13 cellular contexts compared by ENCODE assay signal in the genomic region with DNA sequence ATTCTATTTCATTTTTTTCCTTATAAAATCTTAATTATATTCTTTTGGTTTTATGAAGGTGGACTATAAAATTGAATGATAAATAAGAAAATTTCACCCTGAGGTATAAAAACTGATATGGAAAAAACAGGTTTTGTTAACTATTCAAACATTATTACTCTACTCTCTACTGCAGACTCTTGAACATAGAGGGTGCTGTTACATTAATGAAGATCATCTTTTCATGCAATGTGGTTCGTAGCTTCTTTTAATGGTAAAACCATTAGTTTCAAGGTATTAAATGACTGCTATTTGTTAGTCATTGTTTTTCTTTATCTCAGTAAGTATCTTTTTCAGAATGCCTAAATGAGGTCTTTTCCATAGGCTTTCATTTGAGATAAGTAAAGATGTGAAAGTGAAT.
A peak's percentile ranks its signal among the peaks of the same experiment; 100 is the strongest.
DNase-seq lines count a peak whose midpoint lies in the region; TF ChIP-seq lines count a peak whose summit lies in the region.
"Had no signal": no experiment of that assay in that cellular context is flagged by ENCODE, and none has a peak within 500 bp of the region (broad histone marks: within the 10 kb centered on the region; RNA-seq: fewer than 3 reads in every experiment).

No MANE protein-coding gene starts in this region.

- no peak for TF ChIP-seq EP300 in Ishikawa (IDR thresholded peaks at IDR 0.05; ENCODE audit: borderline replicate concordance)
- no peak for TF ChIP-seq EP300 in suprapubic skin (IDR thresholded peaks at IDR 0.05)

- H3K4me1 ChIP-seq in suprapubic skin (no peaks in the 10 kb centered on the region), uterus (no peaks in the 10 kb centered on the region)

- H3K9me3 ChIP-seq in suprapubic skin, result no peaks in the 10 kb centered on the region
- no peaks in the 10 kb centered on the region for H3K9me3 ChIP-seq in uterus
- H3K9me3 ChIP-seq: SJSA1 had no signal

- H3K27me3 ChIP-seq in suprapubic skin (no peaks in the 10 kb centered on the region), uterus (no peaks in the 10 kb centered on the region)
- H3K27me3 ChIP-seq: SJSA1 had no signal

- H3K36me3 ChIP-seq in suprapubic skin, result no peaks in the 10 kb centered on the region
- no peaks in the 10 kb centered on the region for H3K36me3 ChIP-seq in uterus
- H3K36me3 ChIP-seq: SJSA1 had no signal

- intact Hi-C loops in uterus (cut with DNase I; ENCODE audit: low total_unique reads), result no loop called here

- DNase-seq in AG10803 (ENCODE audit: low read depth) (peak; percentile 25), amniotic epithelial cell (ENCODE audit: low read depth) (peak; percentile 30), iris pigment epithelial cell (ENCODE audit: low read depth) (peak; percentile 37), globus pallidus (ENCODE audit: low spot score) (no peak), suprapubic skin (ENCODE audit: low spot score in 2 of 2) (no peak), uterus (no peak), SK-N-DZ (ENCODE audit: low spot score) (no peak)
- DNase-seq: activated CD4-positive, alpha-beta T cell treated with anti-CD3 and anti-CD28 coated beads, Interleukin-2, amount 50 U/mL, for 4 hours; activated naive CD4-positive, alpha-beta T cell treated with Interleukin-2 at 50 U/mL for 16 hours; effector memory CD8-positive, alpha-beta T cell; naive B cell had no signal

- TF ChIP-seq CTCF in AG10803 (conservative IDR thresholded peaks at IDR 0.05; ENCODE audit: low read length), result peak; percentile 54
- TF ChIP-seq CTCF in suprapubic skin (IDR thresholded peaks at IDR 0.05), result no peak
- no peak for TF ChIP-seq CTCF in uterus (IDR thresholded peaks at IDR 0.05)

- 35% methylated on average over 1 of the region's 1 CpG for WGBS in suprapubic skin

- TF ChIP-seq RAD21 in Ishikawa (IDR thresholded peaks at IDR 0.05; ENCODE audit: low read depth), result peak; percentile 45

- H3K27ac ChIP-seq in suprapubic skin (no peak overlapping the region), uterus (no peak overlapping the region)
- H3K27ac ChIP-seq: SJSA1 had no signal

- H3K4me3 ChIP-seq in AG10803 (ENCODE audit: low read length) (no peak overlapping the region), suprapubic skin (no peak overlapping the region), uterus (no peak overlapping the region)
- H3K4me3 ChIP-seq: SJSA1 had no signal

- TF ChIP-seq POLR2A in suprapubic skin (IDR thresholded peaks at IDR 0.05), result no peak
- TF ChIP-seq POLR2A in uterus (IDR thresholded peaks at IDR 0.05), result no peak

TF ChIP-seq in Ishikawa, 13 proteins besides CTCF, POLR2A, EP300 and RAD21:
- no peak for TF ChIP-seq FOXM1 (IDR thresholded peaks at IDR 0.05; ENCODE audit: borderline replicate concordance, low read depth)
- no peak for TF ChIP-seq NFIC (IDR thresholded peaks at IDR 0.05)
- TF ChIP-seq TAF1 (IDR thresholded peaks at IDR 0.05; ENCODE audit: low read depth), result no peak
- no peak for TF ChIP-seq CREB1 (IDR thresholded peaks at IDR 0.05; ENCODE audit: low read depth)
- no peak for TF ChIP-seq YY1 (IDR thresholded peaks at IDR 0.05; ENCODE audit: low read depth)
- no peak for TF ChIP-seq ZBTB7A (IDR thresholded peaks at IDR 0.05; ENCODE audit: low read depth)
TF ChIP-seq in Ishikawa: peak in this region for 0.

Comparison
In these comparisons a context has a peak if more than half of its experiments do, and no peak if none do; other contexts are left out.
1. DNase-seq: peak in AG10803 (single experiment), amniotic epithelial cell (single experiment) and iris pigment epithelial cell (single experiment); none in globus pallidus (single experiment), suprapubic skin (0 of 2), uterus (0 of 2) and SK-N-DZ (single experiment).